ENCODE assay signal across 13 cellular contexts in the genomic region with DNA sequence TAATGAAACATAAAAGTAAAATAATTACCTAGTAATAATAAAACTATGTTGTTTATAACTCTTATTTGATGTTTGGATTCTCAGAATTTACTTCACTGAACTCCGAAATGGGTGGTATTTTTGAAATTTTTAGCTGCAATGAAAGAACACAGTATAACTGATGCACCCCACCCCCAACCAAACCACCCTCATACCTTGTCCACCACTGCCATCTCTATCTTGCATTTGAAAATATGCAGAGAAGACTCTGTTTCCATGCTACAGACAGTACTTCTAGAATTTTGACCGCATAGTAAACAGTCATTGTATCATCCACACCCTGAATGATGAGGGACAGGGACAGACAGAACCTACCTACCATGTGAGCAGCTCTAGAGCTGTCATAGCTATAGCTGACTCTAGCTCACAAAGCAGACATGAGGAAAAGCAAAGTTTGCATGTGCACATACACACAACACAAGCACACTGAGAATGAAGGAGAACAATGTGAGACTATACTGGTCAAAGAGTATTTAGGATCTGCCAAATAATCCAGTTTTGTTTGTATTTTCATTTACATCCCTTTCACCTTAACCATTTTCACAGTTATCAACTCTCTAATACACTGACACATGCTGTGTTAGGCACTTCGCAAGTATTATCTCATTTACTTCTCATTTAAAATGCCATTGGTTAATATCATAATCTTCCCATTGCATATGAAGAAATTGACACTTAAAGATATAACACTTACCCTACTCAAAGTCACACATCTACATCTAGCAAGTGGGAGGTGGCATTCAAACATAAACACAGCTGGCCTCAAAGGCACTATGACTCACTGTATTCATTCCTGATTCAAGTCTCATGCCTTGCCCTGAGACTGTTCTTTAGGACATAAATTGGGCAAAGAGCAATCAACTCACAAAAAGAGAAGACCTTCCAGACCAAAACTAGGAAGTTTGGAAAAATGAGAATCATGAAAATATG.
DNase-seq lines count a peak whose midpoint lies in the region; TF ChIP-seq lines count a peak whose summit lies in the region.
"Had no signal": no experiment of that assay in that cellular context is flagged by ENCODE, and none has a peak within 500 bp of the region (broad histone marks: within the 10 kb centered on the region; RNA-seq: fewer than 3 reads in every experiment).

No MANE protein-coding gene starts in this region.

- H3K36me3 Mint-ChIP-seq in activated CD4-positive, alpha-beta T cell treated with anti-CD3 and anti-CD28 coated beads, Interleukin-2, amount 10 ng/mL, durations not matched to agents 7 days and 5 days (ENCODE audit: low read depth) = peaks cover 57% of the 10 kb centered on the region
- H3K36me3 Mint-ChIP-seq: stimulated activated memory B cell treated with anti-CD40 and anti-IgM and Interleukin-4, amounts not matched to agents 10 μg/mL and 1 μg/mL and 100 μg/mL, for 72 hours had no signal

- H3K4me1 Mint-ChIP-seq in activated CD4-positive, alpha-beta T cell treated with anti-CD3 and anti-CD28 coated beads, Interleukin-2, amount 10 ng/mL, durations not matched to agents 7 days and 5 days = peaks cover 71% of the 10 kb centered on the region
- H3K4me1 Mint-ChIP-seq: stimulated activated memory B cell treated with anti-CD40 and anti-IgM and Interleukin-4, amounts not matched to agents 10 μg/mL and 1 μg/mL and 100 μg/mL, for 72 hours had no signal

- CTCF ChIA-PET in activated CD4-positive, alpha-beta T cell treated with anti-CD3 and anti-CD28 coated beads, Interleukin-2, amount 10 ng/mL, durations not matched to agents 7 days and 5 days (lab: Charles Lee) = interaction anchor here (1.0 to 2.2 kb wide), 4 partner anchors 9 to 38 kb away, joined by 3 to 7 read pairs (median 4); no protein-coding TSS in a partner anchor

- H3K9me3 Mint-ChIP-seq in activated CD4-positive, alpha-beta T cell treated with anti-CD3 and anti-CD28 coated beads, Interleukin-2, amount 10 ng/mL, durations not matched to agents 7 days and 5 days = peaks cover 13% of the 10 kb centered on the region
- H3K9me3 Mint-ChIP-seq: stimulated activated memory B cell treated with anti-CD40 and anti-IgM and Interleukin-4, amounts not matched to agents 10 μg/mL and 1 μg/mL and 100 μg/mL, for 72 hours had no signal

- POLR2A ChIA-PET in activated CD4-positive, alpha-beta T cell treated with anti-CD3 and anti-CD28 coated beads, Interleukin-2, amount 10 ng/mL, durations not matched to agents 7 days and 5 days (lab: Charles Lee) = interaction anchor here (0.6 kb wide), 1 partner anchor 52 kb away, joined by 3 read pairs; no protein-coding TSS in a partner anchor

- TF ChIP-seq CTCF in coronary artery (IDR thresholded peaks at IDR 0.05) = no peak

- H3K4me3 ChIP-seq in skeletal muscle cell (ENCODE audit: low read depth, low read length) (no peak overlapping the region), coronary artery (no peak overlapping the region)

- no peaks in the 10 kb centered on the region for H3K27me3 Mint-ChIP-seq in activated CD4-positive, alpha-beta T cell treated with anti-CD3 and anti-CD28 coated beads, Interleukin-2, amount 10 ng/mL, durations not matched to agents 7 days and 5 days
- H3K27me3 Mint-ChIP-seq: stimulated activated memory B cell treated with anti-CD40 and anti-IgM and Interleukin-4, amounts not matched to agents 10 μg/mL and 1 μg/mL and 100 μg/mL, for 72 hours had no signal

- H3K4me3 Mint-ChIP-seq in activated CD4-positive, alpha-beta T cell treated with anti-CD3 and anti-CD28 coated beads, Interleukin-2, amount 10 ng/mL, durations not matched to agents 7 days and 5 days = no peak overlapping the region
- H3K4me3 Mint-ChIP-seq: stimulated activated memory B cell treated with anti-CD40 and anti-IgM and Interleukin-4, amounts not matched to agents 10 μg/mL and 1 μg/mL and 100 μg/mL, for 72 hours had no signal

- H3K27ac ChIP-seq in epithelial cell of prostate = no peak overlapping the region
- H3K27ac ChIP-seq in coronary artery = no peak overlapping the region

- DNase-seq in activated CD4-positive, alpha-beta T cell treated with anti-CD3 and anti-CD28 coated beads, Interleukin-2, amount 10 ng/mL, durations not matched to agents 7 days and 5 days = no peak
- DNase-seq in activated CD4-positive, alpha-beta T cell treated with anti-CD3 and anti-CD28 coated beads, Interleukin-2, amount 50 U/mL, for 48 hours = no peak
- peak; percentile 23 for DNase-seq in OCI-M1 (lab: John Stamatoyannopoulos, UW)
- peak; percentile 8 for DNase-seq in epithelial cell of prostate (ENCODE audit: low read depth, low spot score)
- peak; percentile 41 for DNase-seq in skeletal muscle cell (ENCODE audit: low read depth)
- DNase-seq in activated CD8-positive, alpha-beta memory T cell treated with anti-CD3 and anti-CD28 coated beads, Interleukin-2, amount 50 U/mL, for 48 hours = no peak
- DNase-seq in SKM-1 (lab: John Stamatoyannopoulos, UW; ENCODE audit: unreplicated experiment) = no peak
- no peak for DNase-seq in coronary artery (ENCODE audit: low spot score)
- DNase-seq: activated gamma-delta T cell treated with Interleukin-2 at 50 U/mL for 16 hours, erythroblast, NCI-H524 treated with DMSO at 0.1 percent for 48 hours, T-helper 9 cell had no signal

- peak overlapping the region; percentile 85 for H3K27ac Mint-ChIP-seq in activated CD4-positive, alpha-beta T cell treated with anti-CD3 and anti-CD28 coated beads, Interleukin-2, amount 10 ng/mL, durations not matched to agents 7 days and 5 days
- H3K27ac Mint-ChIP-seq: stimulated activated memory B cell treated with anti-CD40 and anti-IgM and Interleukin-4, amounts not matched to agents 10 μg/mL and 1 μg/mL and 100 μg/mL, for 72 hours had no signal

Comparison
In these comparisons a context has a peak if more than half of its experiments do, and no peak if none do; other contexts are left out.
1. DNase-seq: peak in OCI-M1 (single experiment), epithelial cell of prostate (single experiment) and skeletal muscle cell (single experiment); none in activated CD4-positive, alpha-beta T cell treated with anti-CD3 and anti-CD28 coated beads, Interleukin-2, amount 10 ng/mL, durations not matched to agents 7 days and 5 days (single experiment), activated CD4-positive, alpha-beta T cell treated with anti-CD3 and anti-CD28 coated beads, Interleukin-2, amount 50 U/mL, for 48 hours (0 of 2), activated CD8-positive, alpha-beta memory T cell treated with anti-CD3 and anti-CD28 coated beads, Interleukin-2, amount 50 U/mL, for 48 hours (single experiment), SKM-1 (single experiment) and coronary artery (single experiment).